Comparison of ENCODE assay signal across 1 cellular context in genomic region chr1:197954718-197955418, GRCh38.
TF ChIP-seq lines count a peak whose summit lies in the region.

No MANE protein-coding gene starts in this region.

TF ChIP-seq in K562, 482 proteins besides CTCF, POLR2A, EP300 and RAD21:
- TF ChIP-seq THRA (IDR thresholded peaks at IDR 0.05): no peak
- TF ChIP-seq LARP7 (IDR thresholded peaks at IDR 0.05): no peak
- TF ChIP-seq MTA1 (IDR thresholded peaks at IDR 0.05; ENCODE audit: borderline replicate concordance): no peak
- no peak for TF ChIP-seq RBM17 (IDR thresholded peaks at IDR 0.05; ENCODE audit: borderline replicate concordance, low read depth, low read length)
- TF ChIP-seq CBX1 (IDR thresholded peaks at IDR 0.05; ENCODE audit: low read depth): no peak
- TF ChIP-seq, protein P1, sequence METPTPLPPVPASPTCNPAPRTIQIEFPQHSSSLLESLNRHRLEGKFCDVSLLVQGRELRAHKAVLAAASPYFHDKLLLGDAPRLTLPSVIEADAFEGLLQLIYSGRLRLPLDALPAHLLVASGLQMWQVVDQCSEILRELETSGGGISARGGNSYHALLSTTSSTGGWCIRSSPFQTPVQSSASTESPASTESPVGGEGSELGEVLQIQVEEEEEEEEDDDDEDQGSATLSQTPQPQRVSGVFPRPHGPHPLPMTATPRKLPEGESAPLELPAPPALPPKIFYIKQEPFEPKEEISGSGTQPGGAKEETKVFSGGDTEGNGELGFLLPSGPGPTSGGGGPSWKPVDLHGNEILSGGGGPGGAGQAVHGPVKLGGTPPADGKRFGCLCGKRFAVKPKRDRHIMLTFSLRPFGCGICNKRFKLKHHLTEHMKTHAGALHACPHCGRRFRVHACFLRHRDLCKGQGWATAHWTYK (CRISPR knock-in tag; IDR thresholded peaks at IDR 0.05): no peak
- no peak for TF ChIP-seq KLF16 (IDR thresholded peaks at IDR 0.05)
- no peak for TF ChIP-seq NFRKB (IDR thresholded peaks at IDR 0.05; ENCODE audit: low read depth)
- no peak for TF ChIP-seq SNIP1 (IDR thresholded peaks at IDR 0.05; ENCODE audit: low read depth)
- no peak for TF ChIP-seq MECOM (CRISPR knock-in tag; IDR thresholded peaks at IDR 0.05)
- TF ChIP-seq, protein P2, sequence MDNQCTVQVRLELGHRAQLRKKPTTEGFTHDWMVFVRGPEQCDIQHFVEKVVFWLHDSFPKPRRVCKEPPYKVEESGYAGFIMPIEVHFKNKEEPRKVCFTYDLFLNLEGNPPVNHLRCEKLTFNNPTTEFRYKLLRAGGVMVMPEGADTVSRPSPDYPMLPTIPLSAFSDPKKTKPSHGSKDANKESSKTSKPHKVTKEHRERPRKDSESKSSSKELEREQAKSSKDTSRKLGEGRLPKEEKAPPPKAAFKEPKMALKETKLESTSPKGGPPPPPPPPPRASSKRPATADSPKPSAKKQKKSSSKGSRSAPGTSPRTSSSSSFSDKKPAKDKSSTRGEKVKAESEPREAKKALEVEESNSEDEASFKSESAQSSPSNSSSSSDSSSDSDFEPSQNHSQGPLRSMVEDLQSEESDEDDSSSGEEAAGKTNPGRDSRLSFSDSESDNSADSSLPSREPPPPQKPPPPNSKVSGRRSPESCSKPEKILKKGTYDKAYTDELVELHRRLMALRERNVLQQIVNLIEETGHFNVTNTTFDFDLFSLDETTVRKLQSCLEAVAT (IDR thresholded peaks at IDR 0.05): no peak
- no peak for TF ChIP-seq CBX5 (IDR thresholded peaks at IDR 0.05; ENCODE audit: borderline replicate concordance, low read depth)
- TF ChIP-seq NONO (IDR thresholded peaks at IDR 0.05; ENCODE audit: low read depth in 2 of 2, low read length in 1 of 2): no peak
- no peak for TF ChIP-seq CHD2 (IDR thresholded peaks at IDR 0.05; ENCODE audit: low read depth, low read length)
